ENCODE assay signal across 1 cellular context in the genomic region with DNA sequence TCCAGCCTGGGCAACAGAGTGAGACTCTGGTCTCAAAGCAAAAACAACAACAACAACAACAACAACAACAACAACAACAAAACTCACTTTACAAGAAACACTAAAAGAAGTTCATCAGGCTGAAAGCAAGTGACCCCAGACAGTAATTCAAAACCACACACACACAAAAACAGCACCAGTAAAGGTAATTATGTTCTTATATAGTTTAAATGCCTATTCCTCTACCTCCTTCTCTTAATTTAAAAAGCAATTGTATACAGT.
TF ChIP-seq lines count a peak whose summit lies in the region.

No MANE protein-coding gene starts in this region.

TF ChIP-seq in endothelial cell of umbilical vein, 7 proteins besides CTCF, POLR2A, EP300 and RAD21:
- TF ChIP-seq JUN (IDR thresholded peaks at IDR 0.05; ENCODE audit: borderline replicate concordance, insufficient read depth, insufficient read length, low read depth) (no peak), EZH2 (IDR thresholded peaks at IDR 0.05; ENCODE audit: borderline replicate concordance, low read depth, low read length, severe bottlenecking) (no peak), FOS (IDR thresholded peaks at IDR 0.05; ENCODE audit: borderline replicate concordance, insufficient read depth, low read length) (no peak), POLR2AphosphoS5 (IDR thresholded peaks at IDR 0.05; ENCODE audit: insufficient read depth, low read depth, low read length) (no peak), MYC (IDR thresholded peaks at IDR 0.05; ENCODE audit: low read depth, low read length) (no peak)
- TF ChIP-seq, protein P1, sequence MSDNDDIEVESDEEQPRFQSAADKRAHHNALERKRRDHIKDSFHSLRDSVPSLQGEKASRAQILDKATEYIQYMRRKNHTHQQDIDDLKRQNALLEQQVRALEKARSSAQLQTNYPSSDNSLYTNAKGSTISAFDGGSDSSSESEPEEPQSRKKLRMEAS (IDR thresholded peaks at IDR 0.05; ENCODE audit: insufficient read depth, insufficient read length): no peak
